Comparison of ENCODE assay signal across 19 cellular contexts in the genomic region with DNA sequence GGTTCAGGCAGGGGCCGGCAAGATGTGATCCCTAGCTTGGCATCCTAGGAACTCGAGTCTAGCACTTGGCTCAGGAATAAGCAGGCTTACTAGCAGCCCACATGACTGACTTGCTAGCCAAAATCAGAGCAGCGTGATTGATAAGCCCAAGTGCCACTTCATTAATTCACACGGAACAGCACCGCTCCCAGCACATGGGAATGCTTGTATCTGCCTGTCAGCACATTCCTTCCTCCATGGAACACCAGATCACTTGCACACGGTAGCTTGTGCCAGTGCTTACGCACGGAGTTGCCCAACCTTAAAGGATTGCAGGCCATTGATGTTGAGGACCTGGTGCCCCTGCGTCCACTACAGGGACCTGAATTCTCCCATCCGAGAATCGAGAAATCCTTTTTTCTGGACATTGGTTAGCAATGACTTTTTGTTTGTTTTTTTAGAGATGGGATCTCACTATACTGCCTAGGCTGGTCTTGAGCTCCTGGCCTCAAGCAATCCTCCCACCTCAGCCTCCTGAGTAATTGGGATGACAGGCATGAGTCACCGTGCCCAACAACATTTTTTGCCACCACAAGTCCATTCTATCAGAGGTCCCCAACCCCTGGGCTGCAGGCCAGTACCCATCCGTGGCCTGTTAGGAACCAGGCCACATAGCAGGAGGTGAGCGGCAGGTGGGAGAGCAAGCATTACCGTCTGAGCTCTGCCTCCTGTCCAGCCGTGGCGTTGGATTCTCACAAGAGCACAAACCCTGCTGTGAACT. TPM values are rescaled to one million over a fixed set of nuclear protein-coding genes. Genes with fewer than 3 reads are reported as not detected.
DNase-seq lines count a peak whose midpoint lies in the region; ATAC-seq and TF ChIP-seq lines count a peak whose summit lies in the region.
"Had no signal": no experiment of that assay in that cellular context is flagged by ENCODE, and none has a peak within 500 bp of the region (broad histone marks: within the 10 kb centered on the region; RNA-seq: fewer than 3 reads in every experiment).

No MANE protein-coding gene starts in this region.

- H3K4me3 ChIP-seq in MG63 (no peak overlapping the region), fibroblast of villous mesenchyme (ENCODE audit: low read depth, low read length) (no peak overlapping the region), osteoblast (ENCODE audit: insufficient read depth, low read length) (no peak overlapping the region), hepatocyte (no peak overlapping the region)
- H3K4me3 ChIP-seq: Peyer's patch had no signal

- H3K27me3 ChIP-seq in MG63 (no peaks in the 10 kb centered on the region), osteoblast (ENCODE audit: insufficient read depth, low read length) (no peaks in the 10 kb centered on the region), hepatocyte (no peaks in the 10 kb centered on the region)
- H3K27me3 ChIP-seq: Peyer's patch had no signal

- H3K36me3 ChIP-seq in MG63 (peaks cover 6% of the 10 kb centered on the region; the same call in 1 of the 2 replicates), osteoblast (ENCODE audit: insufficient read depth, low read length) (peaks cover 9% of the 10 kb centered on the region), hepatocyte (replicated peaks; ENCODE audit: insufficient read depth, low read depth) (no peaks in the 10 kb centered on the region)
- H3K36me3 ChIP-seq: Peyer's patch had no signal

- WGBS in hepatocyte (ENCODE audit: low lambda C conversion rate, missing lambda C conversion rate): 88% methylated on average over 17 of the region's 17 CpGs

- ATAC-seq in HG03039 (IDR thresholded peaks at IDR 0.05; ENCODE audit: unreplicated experiment): no peak
- ATAC-seq in HG03520 (IDR thresholded peaks at IDR 0.05; ENCODE audit: unreplicated experiment): no peak
- ATAC-seq: natural killer cell; stimulated activated memory B cell treated with anti-CD40 and anti-IgM and Interleukin-4, amounts not matched to agents 10 μg/mL and 1 μg/mL and 100 μg/mL, for 72 hours; T-helper 17 cell had no signal

- peak; percentile 42 for DNase-seq in AG20443 (ENCODE audit: low spot score)
- peak; percentile 12 for DNase-seq in MG63
- DNase-seq in fibroblast of villous mesenchyme (ENCODE audit: low read depth): peak; percentile 55
- peak; percentile 58 for DNase-seq in osteoblast (ENCODE audit: insufficient read length, low spot score, missing footprints)
- no peak for DNase-seq in hepatocyte (ENCODE audit: low spot score)
- DNase-seq in D341Med (ENCODE audit: low spot score): no peak
- DNase-seq: activated naive CD8-positive, alpha-beta T cell treated with anti-CD3 and anti-CD28 coated beads, Interleukin-2, amount 10 ng/mL, durations not matched to agents 7 days and 5 days; central memory CD4-positive, alpha-beta T cell; DMS153; effector memory CD4-positive, alpha-beta T cell; natural killer cell; NCI-H1436; NCI-H510A treated with DMSO at 0.1 percent for 48 hours; Peyer's patch; T-helper 17 cell had no signal

- H2AFZ ChIP-seq in osteoblast (ENCODE audit: low read length) (no peak overlapping the region), hepatocyte (no peak overlapping the region)

- TF ChIP-seq CTCF in fibroblast of villous mesenchyme (IDR thresholded peaks at IDR 0.05; ENCODE audit: insufficient read depth, low read depth, low read length) (no peak), osteoblast (IDR thresholded peaks at IDR 0.05; ENCODE audit: extremely low read depth, low read depth, low read length) (no peak), hepatocyte (IDR thresholded peaks at IDR 0.05; ENCODE audit: poor library complexity) (no peak)

- no peaks in the 10 kb centered on the region for H3K4me1 ChIP-seq in osteoblast (ENCODE audit: insufficient read depth, low read length)
- no peaks in the 10 kb centered on the region for H3K4me1 ChIP-seq in hepatocyte (ENCODE audit: insufficient read depth)
- H3K4me1 ChIP-seq: Peyer's patch had no signal

- H3K9me2 ChIP-seq in hepatocyte (replicated peaks; ENCODE audit: insufficient read depth): no peaks in the 10 kb centered on the region

- H4K20me1 ChIP-seq in osteoblast (ENCODE audit: insufficient read depth, low read length) (peaks cover 4% of the 10 kb centered on the region), hepatocyte (ENCODE audit: insufficient read depth, poor library complexity, severe bottlenecking) (no peaks in the 10 kb centered on the region)

- H3K79me2 ChIP-seq in osteoblast (ENCODE audit: insufficient read depth, low read length) (no peaks in the 10 kb centered on the region), hepatocyte (no peaks in the 10 kb centered on the region)

- H3K27ac ChIP-seq in osteoblast (ENCODE audit: low read depth, low read length): no peak overlapping the region
- no peak overlapping the region for H3K27ac ChIP-seq in hepatocyte
- H3K27ac ChIP-seq: KMS-11, Peyer's patch had no signal

- H3K4me2 ChIP-seq in osteoblast (ENCODE audit: insufficient read depth, low read length) (no peak overlapping the region), hepatocyte (no peak overlapping the region)
- H3K4me2 ChIP-seq: KMS-11 had no signal

- no peaks in the 10 kb centered on the region for H3K9me3 ChIP-seq in MG63
- H3K9me3 ChIP-seq in osteoblast (ENCODE audit: low read depth, low read length): no peaks in the 10 kb centered on the region
- no peaks in the 10 kb centered on the region for H3K9me3 ChIP-seq in hepatocyte (ENCODE audit: low read depth)
- H3K9me3 ChIP-seq: Peyer's patch had no signal

RNA-seq across cellular contexts. Expression of gene TSPAN9, which starts 30.6 kb away (rescaled TPM):
- total RNA-seq in MG63 (2014; rRNA removed; shearing (Covaris generic); ENCODE audit: low replicate concordance): 25.8 and 31.0 TPM in 2 replicates
- total RNA-seq in fibroblast of villous mesenchyme (41.6 and 76.0 TPM in 2 replicates), osteoblast (12.1 and 13.0 TPM in 2 replicates), hepatocyte (35.3 and 38.6 TPM in 2 replicates)
- 16.6 and 19.8 TPM in 2 replicates for polyA plus RNA-seq in hepatocyte

Comparison
In these comparisons a context has a peak if more than half of its experiments do, and no peak if none do; other contexts are left out.
1. DNase-seq: peak in AG20443 (single experiment), MG63 (single experiment), fibroblast of villous mesenchyme (single experiment) and osteoblast (single experiment); none in hepatocyte (single experiment) and D341Med (single experiment).